ENCODE assay signal across 20 cellular contexts in genomic region chrX:39532761-39533160, GRCh38.
DNase-seq lines count a peak whose midpoint lies in the region; ATAC-seq, FAIRE-seq and TF ChIP-seq lines count a peak whose summit lies in the region.
"Had no signal": no experiment of that assay in that cellular context is flagged by ENCODE, and none has a peak within 500 bp of the region (broad histone marks: within the 10 kb centered on the region; RNA-seq: fewer than 3 reads in every experiment).

No MANE protein-coding gene starts in this region.

- H3K27me3 Mint-ChIP-seq in HFFc6 (ENCODE audit: insufficient read depth): peaks cover 13% of the 10 kb centered on the region

- no peaks in the 10 kb centered on the region for H3K79me2 ChIP-seq in smooth muscle cell (ENCODE audit: low read depth)

- no peaks in the 10 kb centered on the region for H3K9me3 ChIP-seq in smooth muscle cell (replicated peaks; ENCODE audit: low read depth)
- H3K9me3 ChIP-seq: A549 had no signal

- no peak overlapping the region for H3K4me2 ChIP-seq in smooth muscle cell
- H3K4me2 ChIP-seq: A549, BLaER1 had no signal

- H4K20me1 ChIP-seq in smooth muscle cell (ENCODE audit: low read depth): no peaks in the 10 kb centered on the region
- H4K20me1 ChIP-seq: BLaER1 had no signal

- H3K27ac ChIP-seq in smooth muscle cell (ENCODE audit: low read depth): no peak overlapping the region
- H3K27ac ChIP-seq: A549, BLaER1, SK-N-MC had no signal

- H3K36me3 Mint-ChIP-seq in stimulated activated effector memory CD8-positive, alpha-beta T cell treated with anti-CD3 and anti-CD28 coated beads, Interleukin-12 subunit alpha, Interleukin-12 subunit beta, amount 100 ng/mL, for 72 hours: no peaks in the 10 kb centered on the region
- no peaks in the 10 kb centered on the region for H3K36me3 Mint-ChIP-seq in HFFc6 (ENCODE audit: low read depth)
- H3K36me3 Mint-ChIP-seq: CD4-positive, alpha-beta memory T cell had no signal

- H3K9me3 Mint-ChIP-seq in stimulated activated effector memory CD8-positive, alpha-beta T cell treated with anti-CD3 and anti-CD28 coated beads, Interleukin-12 subunit alpha, Interleukin-12 subunit beta, amount 100 ng/mL, for 72 hours: no peaks in the 10 kb centered on the region
- H3K9me3 Mint-ChIP-seq in HFFc6: no peaks in the 10 kb centered on the region

- FAIRE-seq in GM19239 (lab: Jason Lieb, UNC): peak; percentile 26
- FAIRE-seq in bronchial epithelial cell (lab: Jason Lieb, UNC): peak; percentile 58
- FAIRE-seq: A549 had no signal

- no peak overlapping the region for H3K4me3 ChIP-seq in bronchial epithelial cell (ENCODE audit: low read depth, low read length)
- H3K4me3 ChIP-seq in smooth muscle cell: no peak overlapping the region
- H3K4me3 ChIP-seq: A549, BLaER1, SK-N-MC had no signal

- H3K36me3 ChIP-seq in bronchial epithelial cell (ENCODE audit: control insufficient read depth, insufficient read depth, low read length) (no peaks in the 10 kb centered on the region), smooth muscle cell (ENCODE audit: low read depth) (no peaks in the 10 kb centered on the region)
- H3K36me3 ChIP-seq: BLaER1 had no signal

- H3K27ac Mint-ChIP-seq in stimulated activated effector memory CD8-positive, alpha-beta T cell treated with anti-CD3 and anti-CD28 coated beads, Interleukin-12 subunit alpha, Interleukin-12 subunit beta, amount 100 ng/mL, for 72 hours: no peak overlapping the region
- H3K27ac Mint-ChIP-seq in HFFc6: no peak overlapping the region

- no peaks in the 10 kb centered on the region for H3F3A ChIP-seq in smooth muscle cell (ENCODE audit: low read depth)

- H3K4me1 Mint-ChIP-seq in stimulated activated effector memory CD8-positive, alpha-beta T cell treated with anti-CD3 and anti-CD28 coated beads, Interleukin-12 subunit alpha, Interleukin-12 subunit beta, amount 100 ng/mL, for 72 hours: peaks cover 5% of the 10 kb centered on the region
- H3K4me1 Mint-ChIP-seq in HFFc6 (ENCODE audit: low read depth): no peaks in the 10 kb centered on the region
- H3K4me1 Mint-ChIP-seq: CD4-positive, alpha-beta memory T cell had no signal

- WGBS in smooth muscle cell (ENCODE audit: low lambda C conversion rate): 93% methylated on average over 4 of the region's 4 CpGs

- no peaks in the 10 kb centered on the region for H3K4me1 ChIP-seq in smooth muscle cell (ENCODE audit: low read depth)
- H3K4me1 ChIP-seq: A549, BLaER1 had no signal

- ATAC-seq in stimulated activated effector memory CD8-positive, alpha-beta T cell treated with anti-CD3 and anti-CD28 coated beads, Interleukin-12 subunit alpha, Interleukin-12 subunit beta, amount 100 ng/mL, for 72 hours: no peak
- ATAC-seq: A549 had no signal

- H2AFZ ChIP-seq in smooth muscle cell (ENCODE audit: low read depth): no peak overlapping the region

- H3K27me3 ChIP-seq in bronchial epithelial cell (ENCODE audit: control insufficient read depth, insufficient read depth, low read length): no peaks in the 10 kb centered on the region
- H3K27me3 ChIP-seq in smooth muscle cell (ENCODE audit: low read depth): peaks cover 4% of the 10 kb centered on the region
- H3K27me3 ChIP-seq: BLaER1 had no signal

- DNase-seq in NCI-H510A treated with DMSO at 0.1 percent for 48 hours (lab: John Stamatoyannopoulos, UW) (peak; percentile 2), NCI-H510A (lab: John Stamatoyannopoulos, UW) (no peak), GM19239 (ENCODE audit: insufficient read length, low spot score) (no peak), bronchial epithelial cell (ENCODE audit: low read depth) (no peak), islet precursor cell (peak; percentile 41), HFFc6 (no peak), smooth muscle cell (lab: John Stamatoyannopoulos, UW; ENCODE audit: unreplicated experiment) (no peak)
- DNase-seq in stimulated activated effector memory CD8-positive, alpha-beta T cell treated with anti-CD3 and anti-CD28 coated beads, Interleukin-12 subunit alpha, Interleukin-12 subunit beta, amount 100 ng/mL, for 72 hours (ENCODE audit: low spot score in 2 of 2): no peak
- DNase-seq: CD4-positive, alpha-beta memory T cell; H7; KG1; MV-4-11; NCI-H1694 treated with DMSO at 0.1 percent for 48 hours; NCI-H345; NCI-H774; OCI-M1; Right ventricle myocardium superior had no signal

- H3K9ac ChIP-seq in smooth muscle cell (ENCODE audit: low read depth): no peak overlapping the region
- H3K9ac ChIP-seq: BLaER1 had no signal

- TF ChIP-seq CTCF in bronchial epithelial cell (IDR thresholded peaks at IDR 0.05; ENCODE audit: insufficient read depth, low read length, severe bottlenecking) (no peak), HFFc6 (IDR thresholded peaks at IDR 0.05) (no peak), smooth muscle cell (IDR thresholded peaks at IDR 0.05; ENCODE audit: borderline replicate concordance, insufficient read depth, poor library complexity, severe bottlenecking) (no peak)

- no peak overlapping the region for H3K4me3 Mint-ChIP-seq in stimulated activated effector memory CD8-positive, alpha-beta T cell treated with anti-CD3 and anti-CD28 coated beads, Interleukin-12 subunit alpha, Interleukin-12 subunit beta, amount 100 ng/mL, for 72 hours
- H3K4me3 Mint-ChIP-seq in HFFc6: no peak overlapping the region
- H3K4me3 Mint-ChIP-seq: CD4-positive, alpha-beta memory T cell had no signal

Comparison
In these comparisons a context has a peak if more than half of its experiments do, and no peak if none do; other contexts are left out.
1. DNase-seq: peak in NCI-H510A treated with DMSO at 0.1 percent for 48 hours (single experiment) and islet precursor cell (single experiment); none in NCI-H510A (single experiment), GM19239 (single experiment), bronchial epithelial cell (single experiment), stimulated activated effector memory CD8-positive, alpha-beta T cell treated with anti-CD3 and anti-CD28 coated beads, Interleukin-12 subunit alpha, Interleukin-12 subunit beta, amount 100 ng/mL, for 72 hours (0 of 2), HFFc6 (single experiment) and smooth muscle cell (single experiment).